In genomic region chr4:145153181-145153903, GRCh38 we compare ENCODE assay signal across 28 cellular contexts. TPM values are rescaled to one million over a fixed set of nuclear protein-coding genes. Genes with fewer than 3 reads are reported as not detected.
A peak's percentile ranks its signal among the peaks of the same experiment; 100 is the strongest.
DNase-seq lines count a peak whose midpoint lies in the region; ATAC-seq, FAIRE-seq and TF ChIP-seq lines count a peak whose summit lies in the region.
"Had no signal": no experiment of that assay in that cellular context is flagged by ENCODE, and none has a peak within 500 bp of the region (broad histone marks: within the 10 kb centered on the region; RNA-seq: fewer than 3 reads in every experiment).

No MANE protein-coding gene starts in this region.

- H4K20me1 ChIP-seq in endothelial cell of umbilical vein (replicated peaks; ENCODE audit: control insufficient read depth, extremely low read depth, insufficient read depth, low read length), result peaks cover 2% of the 10 kb centered on the region

- no peaks in the 10 kb centered on the region for H3K9me3 ChIP-seq in endothelial cell of umbilical vein (replicated peaks; ENCODE audit: control insufficient read depth, insufficient read depth, low read length)
- H3K9me3 ChIP-seq: lower lobe of right lung, prostate gland, thyroid gland had no signal

- intact Hi-C loops in endothelial cell of umbilical vein (cut with micrococcal nuclease) (loop anchor here (5.0 to 10.0 kb wide), 2 partner anchors 231 to 349 kb away; no protein-coding TSS in a partner anchor), left colon (cut with DNase I, micrococcal nuclease) (no loop called here)
- intact Hi-C loops in activated CD8-positive, alpha-beta T cell treated with anti-CD3 and anti-CD28 coated beads for 36 hours (cut with micrococcal nuclease), result no loop called here

- H3K79me2 ChIP-seq in endothelial cell of umbilical vein (ENCODE audit: control insufficient read depth, insufficient read depth, low read length), result peaks cover 10% of the 10 kb centered on the region
- H3K79me2 ChIP-seq: hepatocyte had no signal

- peak overlapping the region; percentile 83 for H3K27ac Mint-ChIP-seq in activated T-cell treated with anti-CD3 and anti-CD28 coated beads, Interleukin-2, amount 50 U/mL, for 72 hours
- peak overlapping the region; percentile 26 for H3K27ac Mint-ChIP-seq in stimulated activated naive B cell treated with anti-CD40 and anti-IgM and Interleukin-4, amounts not matched to agents 10 μg/mL and 1 μg/mL and 100 μg/mL, for 72 hours
- H3K27ac Mint-ChIP-seq in activated CD8-positive, alpha-beta T cell treated with anti-CD3 and anti-CD28 coated beads for 36 hours, result no peak overlapping the region
- H3K27ac Mint-ChIP-seq: activated naive CD8-positive, alpha-beta T cell; neural progenitor cell had no signal

- H3K9me1 ChIP-seq in endothelial cell of umbilical vein (replicated peaks; ENCODE audit: control insufficient read depth, extremely low read depth, insufficient read depth, low read length), result no peaks in the 10 kb centered on the region

- no peak for FAIRE-seq in endothelial cell of umbilical vein (lab: Jason Lieb, UNC)
- FAIRE-seq: colon, HTR-8/SVneo had no signal

- CTCF ChIA-PET in endothelial cell of umbilical vein (lab: Charles Lee), result interaction anchor here (0.6 to 1.8 kb wide), 8 partner anchors 17 to 463 kb away, joined by 3 to 12 read pairs (median 4); no protein-coding TSS in a partner anchor
- CTCF ChIA-PET in RWPE1 (lab: Yijun Ruan, JAX), result interaction anchor here (0.6 kb wide), 1 partner anchor 8 kb away, joined by 4 read pairs; no protein-coding TSS in a partner anchor
- CTCF ChIA-PET in activated CD8-positive, alpha-beta T cell treated with anti-CD3 and anti-CD28 coated beads for 36 hours (lab: Charles Lee), result interaction anchor here (1.1 kb wide), 1 partner anchor 21 kb away, joined by 3 read pairs; no protein-coding TSS in a partner anchor

- DNase-seq in activated T-cell treated with anti-CD3 and anti-CD28 coated beads, Interleukin-2, amount 50 U/mL, for 72 hours, result no peak
- DNase-seq in activated T-cell treated with anti-CD3 and anti-CD28 coated beads, Interleukin-2, amount 50 U/mL, for 1 hour, result no peak
- peak; percentile 89 for DNase-seq in endothelial cell of umbilical vein (ENCODE audit: low read depth, low spot score)
- DNase-seq in left colon, result no peak
- DNase-seq in stimulated activated naive B cell treated with anti-CD40 and anti-IgM and Interleukin-4, amounts not matched to agents 10 μg/mL and 1 μg/mL and 100 μg/mL, for 72 hours, result no peak
- DNase-seq in RWPE1 (ENCODE audit: low spot score), result no peak
- no peak for DNase-seq in activated CD8-positive, alpha-beta T cell treated with anti-CD3 and anti-CD28 coated beads for 36 hours
- DNase-seq in germinal center (ENCODE audit: low spot score), result no peak
- DNase-seq: activated T-cell treated with anti-CD3 and anti-CD28 coated beads, Interleukin-2, amount 50 U/mL, for 48 hours; CD8-positive, alpha-beta memory T cell; DMS153; GF-D8; HCEC 1CT; lower lobe of right lung; NCI-H1048; NCI-H2029 treated with DMSO at 0.1 percent for 48 hours; NCI-H82; stimulated activated CD4-positive, alpha-beta T cell treated with anti-CD3 and anti-CD28 coated beads, Interleukin-2, amount 100 ng/mL, for 48 hours; thyroid gland had no signal

- H3K4me1 ChIP-seq in endothelial cell of umbilical vein (ENCODE audit: control insufficient read depth, extremely low read depth, insufficient read depth, low read length), result peaks cover 28% of the 10 kb centered on the region
- H3K4me1 ChIP-seq: lower lobe of right lung, neural progenitor cell, prostate gland, thyroid gland had no signal

- POLR2A ChIA-PET in endothelial cell of umbilical vein (lab: Charles Lee), result no interaction called here
- POLR2A ChIA-PET in RWPE1 (lab: Yijun Ruan, JAX; ENCODE audit: low non-redundant PET), result no interaction called here
- POLR2A ChIA-PET in activated CD8-positive, alpha-beta T cell treated with anti-CD3 and anti-CD28 coated beads for 36 hours (lab: Charles Lee), result interaction anchor here (1.1 to 1.9 kb wide), 2 partner anchors 18 to 23 kb away, joined by 4 read pairs; no protein-coding TSS in a partner anchor

- ATAC-seq in activated T-cell treated with anti-CD3 and anti-CD28 coated beads, Interleukin-2, amount 50 U/mL, for 72 hours (replicated peaks in 1 of 2), result no peak
- peak; percentile 55 for ATAC-seq in left colon
- ATAC-seq in stimulated activated naive B cell treated with anti-CD40 and anti-IgM and Interleukin-4, amounts not matched to agents 10 μg/mL and 1 μg/mL and 100 μg/mL, for 72 hours (replicated peaks), result no peak
- ATAC-seq in activated CD8-positive, alpha-beta T cell treated with anti-CD3 and anti-CD28 coated beads for 36 hours, result no peak
- ATAC-seq: activated CD4-positive, CD25-positive, alpha-beta regulatory T cell treated with anti-CD3 and anti-CD28 coated beads, Interleukin-2, amount 50 U/mL, for 24 hours; lower lobe of right lung had no signal

- peaks cover 8 to 20% of the 10 kb centered on the region in 2 experiments for H3K36me3 ChIP-seq in endothelial cell of umbilical vein (ENCODE audit: control insufficient read depth in 2 of 2, extremely low read depth in 1 of 2, insufficient read depth in 2 of 2, low read length in 2 of 2)
- H3K36me3 ChIP-seq: prostate gland had no signal

- no peaks in the 10 kb centered on the region for H3K27me3 Mint-ChIP-seq in activated T-cell treated with anti-CD3 and anti-CD28 coated beads, Interleukin-2, amount 50 U/mL, for 72 hours (ENCODE audit: low read depth)
- no peaks in the 10 kb centered on the region for H3K27me3 Mint-ChIP-seq in stimulated activated naive B cell treated with anti-CD40 and anti-IgM and Interleukin-4, amounts not matched to agents 10 μg/mL and 1 μg/mL and 100 μg/mL, for 72 hours
- no peaks in the 10 kb centered on the region for H3K27me3 Mint-ChIP-seq in activated CD8-positive, alpha-beta T cell treated with anti-CD3 and anti-CD28 coated beads for 36 hours
- H3K27me3 Mint-ChIP-seq: activated naive CD8-positive, alpha-beta T cell; CD8-positive, alpha-beta memory T cell; stimulated activated naive CD8-positive, alpha-beta T cell treated with anti-CD3 and anti-CD28 coated beads, Interleukin-15, Interleukin-2, amounts not matched to agents 100 ng/mL and 50 ng/mL, for 24 hours had no signal

- BruUV-seq in endothelial cell of umbilical vein (replicated peaks; lab: Mats Ljungman, UMichigan), result TSS peak; percentile 44

- H3K9ac ChIP-seq in endothelial cell of umbilical vein (replicated peaks; ENCODE audit: extremely low read depth, insufficient read depth, low read length), result peak overlapping the region; percentile 19
- H3K9ac ChIP-seq: neural progenitor cell had no signal

- no peak overlapping the region for H3K4me3 ChIP-seq in endothelial cell of umbilical vein (replicated peaks in 1 of 3; ENCODE audit: insufficient read depth in 1 of 3, low read depth in 1 of 3, low read length in 3 of 3)
- H3K4me3 ChIP-seq: hepatocyte, lower lobe of right lung, neural progenitor cell, prostate gland, thyroid gland had no signal

- no peaks in the 10 kb centered on the region for H3K9me3 Mint-ChIP-seq in activated T-cell treated with anti-CD3 and anti-CD28 coated beads, Interleukin-2, amount 50 U/mL, for 72 hours
- H3K9me3 Mint-ChIP-seq in stimulated activated naive B cell treated with anti-CD40 and anti-IgM and Interleukin-4, amounts not matched to agents 10 μg/mL and 1 μg/mL and 100 μg/mL, for 72 hours, result no peaks in the 10 kb centered on the region
- H3K9me3 Mint-ChIP-seq in activated CD8-positive, alpha-beta T cell treated with anti-CD3 and anti-CD28 coated beads for 36 hours, result no peaks in the 10 kb centered on the region
- H3K9me3 Mint-ChIP-seq: CD8-positive, alpha-beta memory T cell; neural progenitor cell; stimulated activated naive CD8-positive, alpha-beta T cell treated with anti-CD3 and anti-CD28 coated beads, Interleukin-15, Interleukin-2, amounts not matched to agents 100 ng/mL and 50 ng/mL, for 24 hours had no signal

- H2AFZ ChIP-seq in endothelial cell of umbilical vein (ENCODE audit: low read depth, low read length), result no peak overlapping the region
- H2AFZ ChIP-seq: hepatocyte, neural progenitor cell had no signal

- no peak overlapping the region for H3K4me3 Mint-ChIP-seq in activated T-cell treated with anti-CD3 and anti-CD28 coated beads, Interleukin-2, amount 50 U/mL, for 72 hours
- no peak overlapping the region for H3K4me3 Mint-ChIP-seq in stimulated activated naive B cell treated with anti-CD40 and anti-IgM and Interleukin-4, amounts not matched to agents 10 μg/mL and 1 μg/mL and 100 μg/mL, for 72 hours
- H3K4me3 Mint-ChIP-seq in activated CD8-positive, alpha-beta T cell treated with anti-CD3 and anti-CD28 coated beads for 36 hours, result no peak overlapping the region
- H3K4me3 Mint-ChIP-seq: activated naive CD8-positive, alpha-beta T cell; CD8-positive, alpha-beta memory T cell; neural progenitor cell; stimulated activated naive CD8-positive, alpha-beta T cell treated with anti-CD3 and anti-CD28 coated beads, Interleukin-15, Interleukin-2, amounts not matched to agents 100 ng/mL and 50 ng/mL, for 24 hours had no signal

- no peak for TF ChIP-seq CTCF in endothelial cell of umbilical vein (IDR thresholded peaks at IDR 0.05; ENCODE audit: extremely low read depth in 1 of 2, insufficient read depth in 1 of 2, low read depth in 1 of 2, low read length in 2 of 2)
- no peak for TF ChIP-seq CTCF in RWPE1 (conservative IDR thresholded peaks at IDR 0.05; ENCODE audit: low read depth)
- TF ChIP-seq CTCF in activated CD8-positive, alpha-beta T cell treated with anti-CD3 and anti-CD28 coated beads for 36 hours (IDR thresholded peaks at IDR 0.05), result no peak

- H3K27me3 ChIP-seq in endothelial cell of umbilical vein (ENCODE audit: control insufficient read depth in 2 of 2, insufficient read depth in 2 of 2, low read length in 2 of 2), result no peaks in the 10 kb centered on the region
- H3K27me3 ChIP-seq: hepatocyte, neural progenitor cell, thyroid gland had no signal

- peaks cover 33% of the 10 kb centered on the region for H3K4me1 Mint-ChIP-seq in activated T-cell treated with anti-CD3 and anti-CD28 coated beads, Interleukin-2, amount 50 U/mL, for 72 hours (ENCODE audit: low read depth)
- peaks cover 4% of the 10 kb centered on the region in 2 donors for H3K4me1 Mint-ChIP-seq in stimulated activated naive B cell treated with anti-CD40 and anti-IgM and Interleukin-4, amounts not matched to agents 10 μg/mL and 1 μg/mL and 100 μg/mL, for 72 hours
- peaks cover 7% of the 10 kb centered on the region for H3K4me1 Mint-ChIP-seq in activated CD8-positive, alpha-beta T cell treated with anti-CD3 and anti-CD28 coated beads for 36 hours (ENCODE audit: low read depth)
- H3K4me1 Mint-ChIP-seq: neural progenitor cell had no signal

- no peak overlapping the region for H3K4me2 ChIP-seq in endothelial cell of umbilical vein (ENCODE audit: insufficient read depth, low read length)
- H3K4me2 ChIP-seq: hepatocyte, neural progenitor cell had no signal

- H3K27ac ChIP-seq in endothelial cell of umbilical vein (ENCODE audit: insufficient read depth, low read depth, low read length) (peak overlapping the region; percentile 48), RWPE1 (no peak overlapping the region)
- H3K27ac ChIP-seq: 22Rv1, hepatocyte, lower lobe of right lung, neural progenitor cell, prostate gland, thyroid gland had no signal

- H3K36me3 Mint-ChIP-seq in activated T-cell treated with anti-CD3 and anti-CD28 coated beads, Interleukin-2, amount 50 U/mL, for 72 hours (ENCODE audit: insufficient read depth in 2 of 2), result peaks cover 7 to 39% of the 10 kb centered on the region in 2 donors
- peaks cover 30 to 48% of the 10 kb centered on the region in 2 donors for H3K36me3 Mint-ChIP-seq in stimulated activated naive B cell treated with anti-CD40 and anti-IgM and Interleukin-4, amounts not matched to agents 10 μg/mL and 1 μg/mL and 100 μg/mL, for 72 hours
- H3K36me3 Mint-ChIP-seq in activated CD8-positive, alpha-beta T cell treated with anti-CD3 and anti-CD28 coated beads for 36 hours (ENCODE audit: low read depth), result peaks cover 46% of the 10 kb centered on the region

- dilution Hi-C loops in endothelial cell of umbilical vein (cut with MboI; ENCODE audit: extremely low pct_ligation_motif_present, low sequenced_read_pairs), result no loop called here

- no peak for TF ChIP-seq POLR2A in endothelial cell of umbilical vein (IDR thresholded peaks at IDR 0.05; ENCODE audit: low read depth, low read length)

RNA-seq across cellular contexts. Expression of gene OTUD4, which starts 27.0 kb away (rescaled TPM):
- total RNA-seq in activated T-cell treated with anti-CD3 and anti-CD28 coated beads, Interleukin-2, amount 50 U/mL, for 72 hours, result 10 to 100 TPM; 50.0 to 67.3 TPM
- total RNA-seq in endothelial cell of umbilical vein (39.5 and 40.9 TPM in 2 replicates), left colon (10 to 100 TPM; 30.3 to 31.2 TPM)
- polyA plus RNA-seq in endothelial cell of umbilical vein, result 12.4 and 12.6 TPM in 2 replicates
- 10.7 and 11.8 TPM in 2 replicates for polyA plus RNA-seq in endothelial cell of umbilical vein (2011; cell fraction: cytosol; rRNA removed)
- 31.8 and 35.9 TPM in 2 replicates for polyA plus RNA-seq in endothelial cell of umbilical vein (2011; cell fraction: nucleus; rRNA removed)
- polyA plus RNA-seq in endothelial cell of umbilical vein (2012), result 15.1 and 21.9 TPM in 2 replicates
- polyA minus RNA-seq in endothelial cell of umbilical vein, result 36.4 and 36.9 TPM in 2 replicates
- polyA minus RNA-seq in endothelial cell of umbilical vein (2011; cell fraction: cytosol; rRNA and poly(A)+ RNA removed), result 13.3 TPM
- 44.9 and 70.4 TPM in 2 replicates for polyA minus RNA-seq in endothelial cell of umbilical vein (2011; cell fraction: nucleus; rRNA and poly(A)+ RNA removed)
- total RNA-seq in activated CD8-positive, alpha-beta T cell treated with anti-CD3 and anti-CD28 coated beads for 36 hours, result 10 to 100 TPM; 41.4 to 49.6 TPM

RNA-seq across cellular contexts. Expression of gene ABCE1, which starts 55.2 kb away (rescaled TPM):
- total RNA-seq in activated T-cell treated with anti-CD3 and anti-CD28 coated beads, Interleukin-2, amount 50 U/mL, for 72 hours, result 100 to 1,000 TPM in 1 of 2 donors, 10 to 100 TPM in 1; 85.0 to 118 TPM
- total RNA-seq in endothelial cell of umbilical vein, result 107 and 114 TPM in 2 replicates
- polyA plus RNA-seq in endothelial cell of umbilical vein, result 32.3 and 38.4 TPM in 2 replicates
- 75.8 and 87.0 TPM in 2 replicates for polyA plus RNA-seq in endothelial cell of umbilical vein (2011; cell fraction: cytosol; rRNA removed)
- polyA plus RNA-seq in endothelial cell of umbilical vein (2011; cell fraction: nucleus; rRNA removed), result 106 and 121 TPM in 2 replicates
- polyA plus RNA-seq in endothelial cell of umbilical vein (2012), result 87.0 and 110 TPM in 2 replicates
- polyA minus RNA-seq in endothelial cell of umbilical vein, result 78.9 and 107 TPM in 2 replicates
- polyA minus RNA-seq in endothelial cell of umbilical vein (2011; cell fraction: cytosol; rRNA and poly(A)+ RNA removed), result 21.8 TPM
- 41.6 and 80.4 TPM in 2 replicates for polyA minus RNA-seq in endothelial cell of umbilical vein (2011; cell fraction: nucleus; rRNA and poly(A)+ RNA removed)
- total RNA-seq in left colon, result 10 to 100 TPM; 24.5 to 35.2 TPM
- 100 to 1,000 TPM; 164 to 186 TPM for total RNA-seq in activated CD8-positive, alpha-beta T cell treated with anti-CD3 and anti-CD28 coated beads for 36 hours

RNA-seq across cellular contexts. Expression of gene ANAPC10, which starts 55.3 kb away (rescaled TPM):
- total RNA-seq in activated T-cell treated with anti-CD3 and anti-CD28 coated beads, Interleukin-2, amount 50 U/mL, for 72 hours, result 10 to 100 TPM; 25.2 to 29.4 TPM
- total RNA-seq in endothelial cell of umbilical vein (21.4 and 24.0 TPM in 2 replicates), left colon (10 to 100 TPM in 1 of 2 donors, 1 to 10 TPM in 1; 9.9 to 11.8 TPM)
- 11.9 and 15.7 TPM in 2 replicates for polyA plus RNA-seq in endothelial cell of umbilical vein
- 21.7 and 23.9 TPM in 2 replicates for polyA plus RNA-seq in endothelial cell of umbilical vein (2011; cell fraction: cytosol; rRNA removed)
- polyA plus RNA-seq in endothelial cell of umbilical vein (2011; cell fraction: nucleus; rRNA removed), result 19.9 and 20.6 TPM in 2 replicates
- polyA plus RNA-seq in endothelial cell of umbilical vein (2012), result 13.9 and 20.8 TPM in 2 replicates
- polyA minus RNA-seq in endothelial cell of umbilical vein, result 16.2 and 18.7 TPM in 2 replicates
- 7.7 TPM for polyA minus RNA-seq in endothelial cell of umbilical vein (2011; cell fraction: cytosol; rRNA and poly(A)+ RNA removed)
- 44.6 and 53.9 TPM in 2 replicates for polyA minus RNA-seq in endothelial cell of umbilical vein (2011; cell fraction: nucleus; rRNA and poly(A)+ RNA removed)
- 10 to 100 TPM; 24.9 to 26.8 TPM for total RNA-seq in activated CD8-positive, alpha-beta T cell treated with anti-CD3 and anti-CD28 coated beads for 36 hours
